ENCODE assay signal across 8 cellular contexts in genomic region chr11:123560001-123560400, GRCh38.
DNase-seq lines count a peak whose midpoint lies in the region; ATAC-seq, FAIRE-seq and TF ChIP-seq lines count a peak whose summit lies in the region.

No MANE protein-coding gene starts in this region.

- POLR2A ChIA-PET in AG04450 (lab: Yijun Ruan, JAX): interaction anchor here (0.6 to 1.0 kb wide), 3 partner anchors 14 to 66 kb away, joined by 4 to 9 read pairs (median 4); no protein-coding TSS in a partner anchor

- peaks cover 14 to 25% of the 10 kb centered on the region in 2 donors for H3K4me1 Mint-ChIP-seq in stimulated activated naive B cell treated with anti-CD40 and anti-IgM and Interleukin-4, amounts not matched to agents 10 μg/mL and 1 μg/mL and 100 μg/mL, for 72 hours

- H3K27me3 ChIP-seq in AG04450 (ENCODE audit: control insufficient read depth, insufficient read depth, low read length) (peaks cover 3% of the 10 kb centered on the region), bronchial epithelial cell (ENCODE audit: control insufficient read depth, insufficient read depth, low read length) (no peaks in the 10 kb centered on the region), MG63 (peaks cover 2% of the 10 kb centered on the region; the same call in 1 of the 2 replicates)

- FAIRE-seq in bronchial epithelial cell (lab: Jason Lieb, UNC): no peak

- no peaks in the 10 kb centered on the region for H3K36me3 Mint-ChIP-seq in stimulated activated naive B cell treated with anti-CD40 and anti-IgM and Interleukin-4, amounts not matched to agents 10 μg/mL and 1 μg/mL and 100 μg/mL, for 72 hours

- CTCF ChIA-PET in AG04450 (lab: Charles Lee): interaction anchor here (0.6 to 3.7 kb wide), 7 partner anchors 16 to 274 kb away, joined by 3 to 31 read pairs (median 6); no protein-coding TSS in a partner anchor

- H3K36me3 ChIP-seq in bronchial epithelial cell (ENCODE audit: control insufficient read depth, insufficient read depth, low read length) (no peaks in the 10 kb centered on the region), MG63 (no peaks in the 10 kb centered on the region)

- DNase-seq in AG04450 (ENCODE audit: low read depth, low spot score) (peak; percentile 41), NCI-H345 treated with DMSO at 0.1 percent for 48 hours (lab: John Stamatoyannopoulos, UW; ENCODE audit: unreplicated experiment) (peak; percentile 58), bronchial epithelial cell (ENCODE audit: low read depth) (peak; percentile 57), left kidney (ENCODE audit: low read depth, low spot score) (peak; percentile 90), ACHN (no peak), MG63 (no peak)
- peak; percentile 43 for DNase-seq in stimulated activated naive B cell treated with anti-CD40 and anti-IgM and Interleukin-4, amounts not matched to agents 10 μg/mL and 1 μg/mL and 100 μg/mL, for 72 hours

- H3K27ac Mint-ChIP-seq in stimulated activated naive B cell treated with anti-CD40 and anti-IgM and Interleukin-4, amounts not matched to agents 10 μg/mL and 1 μg/mL and 100 μg/mL, for 72 hours: peak overlapping the region; percentile 66

- peak overlapping the region; percentile 39 for H3K27ac ChIP-seq in AG04450 (ENCODE audit: low read depth, low read length)

- TF ChIP-seq CTCF in AG04450 (IDR thresholded peaks at IDR 0.05; ENCODE audit: low read depth, low read length): no peak
- TF ChIP-seq CTCF in bronchial epithelial cell (IDR thresholded peaks at IDR 0.05; ENCODE audit: insufficient read depth, low read length, severe bottlenecking): no peak

- H3K27me3 Mint-ChIP-seq in stimulated activated naive B cell treated with anti-CD40 and anti-IgM and Interleukin-4, amounts not matched to agents 10 μg/mL and 1 μg/mL and 100 μg/mL, for 72 hours: peaks cover 7 to 11% of the 10 kb centered on the region in 2 donors

- H3K4me3 Mint-ChIP-seq in stimulated activated naive B cell treated with anti-CD40 and anti-IgM and Interleukin-4, amounts not matched to agents 10 μg/mL and 1 μg/mL and 100 μg/mL, for 72 hours: peak overlapping the region; percentile 81 to 83

- ATAC-seq in GM18502 (IDR thresholded peaks at IDR 0.05; ENCODE audit: poor library complexity, unreplicated experiment): peak; percentile 76
- ATAC-seq in stimulated activated naive B cell treated with anti-CD40 and anti-IgM and Interleukin-4, amounts not matched to agents 10 μg/mL and 1 μg/mL and 100 μg/mL, for 72 hours (replicated peaks): peak; percentile 92 to 95

- peaks cover 0 to 1% of the 10 kb centered on the region in 2 donors for H3K9me3 Mint-ChIP-seq in stimulated activated naive B cell treated with anti-CD40 and anti-IgM and Interleukin-4, amounts not matched to agents 10 μg/mL and 1 μg/mL and 100 μg/mL, for 72 hours

- in situ Hi-C loops in ACHN (cut with HindIII; ENCODE audit: low pct_ligation_motif_present, low pct_unique_long_range_greater_than_20kb, low sequenced_read_pairs): no loop called here

- H3K4me3 ChIP-seq in AG04450 (ENCODE audit: low read depth, low read length) (peak overlapping the region; percentile 52), bronchial epithelial cell (ENCODE audit: low read depth, low read length) (peak overlapping the region; percentile 39), MG63 (no peak overlapping the region)

- no peaks in the 10 kb centered on the region for H3K9me3 ChIP-seq in AG04450 (ENCODE audit: control insufficient read depth, insufficient read depth, low read length)
- H3K9me3 ChIP-seq in MG63: no peaks in the 10 kb centered on the region

Comparison
In these comparisons a context has a peak if more than half of its experiments do, and no peak if none do; other contexts are left out.
1. DNase-seq: peak in AG04450 (single experiment), NCI-H345 treated with DMSO at 0.1 percent for 48 hours (single experiment), bronchial epithelial cell (single experiment), left kidney (single experiment) and stimulated activated naive B cell treated with anti-CD40 and anti-IgM and Interleukin-4, amounts not matched to agents 10 μg/mL and 1 μg/mL and 100 μg/mL, for 72 hours (single experiment); none in ACHN (single experiment) and MG63 (single experiment).